In the genomic region with DNA sequence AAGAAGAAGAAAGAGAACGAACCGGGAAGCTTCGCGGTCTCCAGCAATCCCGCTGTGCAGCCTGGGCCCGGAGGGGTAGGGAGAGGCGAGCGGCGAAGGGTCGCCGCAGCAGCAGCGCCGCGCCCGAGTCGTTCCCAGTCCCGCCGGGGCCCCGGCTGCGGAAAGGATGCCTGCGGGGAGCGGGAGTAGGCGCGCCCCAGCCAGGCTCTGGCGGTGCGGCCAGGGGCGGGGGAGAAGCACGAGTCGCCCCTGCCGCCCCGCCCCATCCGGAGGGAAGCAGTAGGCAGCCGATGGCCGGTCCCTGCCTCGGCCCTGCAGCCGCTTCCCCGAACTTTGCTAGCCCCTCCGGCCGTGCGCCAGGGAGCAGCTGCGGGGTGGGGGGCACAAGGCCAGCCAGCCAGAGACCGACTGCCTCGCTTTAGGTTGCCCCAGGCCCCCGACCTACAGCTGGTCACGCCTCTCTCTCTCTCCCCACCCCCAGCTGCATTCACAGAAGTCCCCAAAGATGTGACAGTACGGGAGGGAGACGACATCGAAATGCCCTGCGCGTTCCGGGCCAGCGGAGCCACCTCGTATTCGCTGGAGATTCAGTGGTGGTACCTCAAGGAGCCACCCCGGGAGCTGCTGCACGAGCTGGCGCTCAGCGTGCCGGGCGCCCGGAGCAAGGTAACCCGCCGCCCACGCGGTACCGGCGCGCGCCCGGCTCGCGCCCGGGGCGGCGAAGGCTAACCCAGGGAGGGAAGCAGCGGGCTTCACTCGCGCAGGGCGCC, we compare ENCODE assay signal across 10 cellular contexts. TPM values are rescaled to one million over a fixed set of nuclear protein-coding genes. Genes with fewer than 3 reads are reported as not detected.
DNase-seq lines count a peak whose midpoint lies in the region; ATAC-seq, FAIRE-seq and TF ChIP-seq lines count a peak whose summit lies in the region.
"Had no signal": no experiment of that assay in that cellular context is flagged by ENCODE, and none has a peak within 500 bp of the region (broad histone marks: within the 10 kb centered on the region; RNA-seq: fewer than 3 reads in every experiment).

No MANE protein-coding gene starts in this region.

- H3K79me2 ChIP-seq in H9 (ENCODE audit: insufficient read depth, low read length) (no peaks in the 10 kb centered on the region), trophoblast cell (ENCODE audit: control insufficient read depth, insufficient read depth, low read length, poor library complexity) (no peaks in the 10 kb centered on the region)

- FAIRE-seq in D721Med (lab: Jason Lieb, UNC) = no peak
- FAIRE-seq: GM12892 had no signal

- no peak overlapping the region for H4K91ac ChIP-seq in H9 (ENCODE audit: insufficient read length, low read depth, low read length)
- H4K91ac ChIP-seq in trophoblast cell (ENCODE audit: low read depth, low read length) = no peak overlapping the region

- peak overlapping the region; percentile 55 to 84 for H3K4me3 Mint-ChIP-seq in H9

- H3K9me3 ChIP-seq in H9 (ENCODE audit: control insufficient read depth, low read depth, low read length) (no peaks in the 10 kb centered on the region), trophoblast cell (ENCODE audit: insufficient read depth, low read depth, low read length) (peaks cover 14% of the 10 kb centered on the region)
- H3K9me3 ChIP-seq: lower lobe of right lung had no signal

- no peak overlapping the region for H3K23ac ChIP-seq in H9 (ENCODE audit: insufficient read length, low read depth, low read length)
- H3K23ac ChIP-seq in trophoblast cell (ENCODE audit: low read length) = no peak overlapping the region

- H3K27ac ChIP-seq in H9 (ENCODE audit: insufficient read length, low read depth, low read length) = no peak overlapping the region
- H3K27ac ChIP-seq in cingulate gyrus (ENCODE audit: low read depth, low read length) = peak overlapping the region; percentile 10
- H3K27ac ChIP-seq in trophoblast cell (ENCODE audit: low read depth, low read length) = no peak overlapping the region
- no peak overlapping the region for H3K27ac ChIP-seq in RWPE1
- H3K27ac ChIP-seq: lower lobe of right lung had no signal

- H3K4me2 ChIP-seq in H9 (ENCODE audit: insufficient read depth, insufficient read length, low read length) (peak overlapping the region; percentile 77), trophoblast cell (ENCODE audit: low read length) (peak overlapping the region; percentile 20)

- H3K9me3 Mint-ChIP-seq in H9 = peaks cover 6 to 8% of the 10 kb centered on the region in 2 experiments

- peaks cover 90% of the 10 kb centered on the region for H3K27me3 Mint-ChIP-seq in H9 (ENCODE audit: low read depth)

- H3K23me2 ChIP-seq in H9 (ENCODE audit: insufficient read length, low read depth, low read length, poor library complexity, severe bottlenecking) = peaks cover 31% of the 10 kb centered on the region

- no peak overlapping the region for H2AFZ ChIP-seq in H9 (ENCODE audit: low read length)
- H2AFZ ChIP-seq in trophoblast cell (ENCODE audit: insufficient read depth, low read length, poor library complexity) = no peak overlapping the region

- peaks cover 21 to 30% of the 10 kb centered on the region in 2 experiments for H3K4me1 Mint-ChIP-seq in H9

- no peak overlapping the region for H4K12ac ChIP-seq in trophoblast cell (ENCODE audit: low read depth, low read length)

- H3K18ac ChIP-seq in H9 (ENCODE audit: insufficient read length, low read depth, low read length) (no peak overlapping the region), trophoblast cell (ENCODE audit: low read length) (no peak overlapping the region)

- H3K79me1 ChIP-seq in H9 (ENCODE audit: insufficient read depth, low read depth, low read length, poor library complexity, severe bottlenecking) = no peaks in the 10 kb centered on the region
- H3K79me1 ChIP-seq in trophoblast cell (ENCODE audit: low read length) = no peaks in the 10 kb centered on the region

- no peak overlapping the region for H2AK5ac ChIP-seq in H9 (ENCODE audit: insufficient read length, low read length)
- no peak overlapping the region for H2AK5ac ChIP-seq in trophoblast cell (ENCODE audit: low read length)

- peak; percentile 47 for DNase-seq in D721Med (ENCODE audit: insufficient read length, low spot score)
- DNase-seq in H9 = peak; percentile 44
- DNase-seq in trophoblast cell = no peak
- DNase-seq in GF-D8 (lab: John Stamatoyannopoulos, UW) = no peak
- DNase-seq in RWPE1 (ENCODE audit: low spot score) = no peak

- H3K27me3 ChIP-seq in H9 (ENCODE audit: insufficient read depth, low read length) (peaks cover 64% of the 10 kb centered on the region), trophoblast cell (ENCODE audit: insufficient read depth, low read length) (peaks cover 78% of the 10 kb centered on the region)

- TF ChIP-seq CTCF in D721Med (IDR thresholded peaks at IDR 0.05; ENCODE audit: insufficient read depth, missing control alignments) (no peak), H9 (conservative IDR thresholded peaks at IDR 0.05) (no peak; the same call in 2 of the 3 replicates), RWPE1 (conservative IDR thresholded peaks at IDR 0.05; ENCODE audit: low read depth) (no peak)

- H3K9ac ChIP-seq in H9 (ENCODE audit: extremely low read depth, insufficient read length, low read length) (no peak overlapping the region), trophoblast cell (ENCODE audit: low read length) (no peak overlapping the region)

- H3K27ac Mint-ChIP-seq in H9 = no peak overlapping the region

- H4K8ac ChIP-seq in H9 (replicated peaks; ENCODE audit: insufficient read length, low read depth, low read length) (no peak overlapping the region), trophoblast cell (ENCODE audit: low read depth, low read length) (no peak overlapping the region)

- H4K20me1 ChIP-seq in H9 (ENCODE audit: control insufficient read depth, insufficient read depth, insufficient read length) = no peaks in the 10 kb centered on the region

- H2BK12ac ChIP-seq in H9 (ENCODE audit: insufficient read length, low read depth, low read length) (no peak overlapping the region), trophoblast cell (ENCODE audit: low read length) (no peak overlapping the region)

- H2BK120ac ChIP-seq in H9 (ENCODE audit: low read depth, low read length, poor library complexity, severe bottlenecking) = no peak overlapping the region
- H2BK120ac ChIP-seq in trophoblast cell (ENCODE audit: insufficient read depth, low read length, poor library complexity) = no peak overlapping the region

- H2BK15ac ChIP-seq in H9 (ENCODE audit: low read depth, low read length) = no peak overlapping the region

- H2BK5ac ChIP-seq in H9 (ENCODE audit: insufficient read length, low read length) (no peak overlapping the region), trophoblast cell (ENCODE audit: low read depth, low read length, poor library complexity) (no peak overlapping the region)

- ATAC-seq in GM18517 (IDR thresholded peaks at IDR 0.05; ENCODE audit: unreplicated experiment) (no peak), HG02571 (IDR thresholded peaks at IDR 0.05; ENCODE audit: unreplicated experiment) (no peak)
- ATAC-seq: lower lobe of right lung had no signal

- no peak overlapping the region for H2BK20ac ChIP-seq in H9 (ENCODE audit: low read depth, low read length, poor library complexity, severe bottlenecking)

- no peak overlapping the region for H3K56ac ChIP-seq in H9 (ENCODE audit: insufficient read length, low read depth, low read length)

- H3K4me3 ChIP-seq in trophoblast cell (ENCODE audit: low read depth, low read length) = no peak overlapping the region
- H3K4me3 ChIP-seq: lower lobe of right lung had no signal

- CTCF ChIA-PET in RWPE1 (lab: Yijun Ruan, JAX) = interaction anchor here (0.6 kb wide), 2 partner anchors 83 to 252 kb away, joined by 3 to 6 read pairs; no protein-coding TSS in a partner anchor

- H3K36me3 ChIP-seq in trophoblast cell (ENCODE audit: control insufficient read depth in 1 of 2, insufficient read depth in 2 of 2, low read length in 2 of 2) = no peaks in the 10 kb centered on the region
- H3K36me3 ChIP-seq: lower lobe of right lung had no signal

- no CpG with 5 or more reads among the region's 79 CpGs for WGBS in H9 (ENCODE audit: extremely low coverage, insufficient read length, low lambda C conversion rate)
- WGBS in trophoblast cell (ENCODE audit: extremely low coverage, insufficient coverage, insufficient read length) = no CpG with 5 or more reads among the region's 79 CpGs

- H3K4ac ChIP-seq in H9 (ENCODE audit: low read depth, low read length) = no peak overlapping the region
- H3K4ac ChIP-seq in trophoblast cell (ENCODE audit: low read depth, low read length) = no peak overlapping the region

- POLR2A ChIA-PET in RWPE1 (lab: Yijun Ruan, JAX; ENCODE audit: low non-redundant PET) = no interaction called here

- H3K4me1 ChIP-seq in H9 (ENCODE audit: insufficient read depth, low read length) = no peaks in the 10 kb centered on the region
- peaks cover 2 to 5% of the 10 kb centered on the region in 2 experiments for H3K4me1 ChIP-seq in trophoblast cell (ENCODE audit: control insufficient read depth in 1 of 2, insufficient read depth in 2 of 2, low read length in 2 of 2)

- H3K14ac ChIP-seq in H9 (ENCODE audit: insufficient read depth, low read length) = no peak overlapping the region
- no peak overlapping the region for H3K14ac ChIP-seq in trophoblast cell (ENCODE audit: low read length)

- H4K5ac ChIP-seq in H9 (ENCODE audit: insufficient read length, low read depth, low read length) = no peak overlapping the region

- no peak overlapping the region for H3T11ph ChIP-seq in H9 (ENCODE audit: low read length)

- H3K36me3 Mint-ChIP-seq in H9 (ENCODE audit: insufficient read depth in 1 of 3, low read depth in 3 of 3) = peaks cover 0 to 4% (median 0%) of the 10 kb centered on the region in 3 experiments; a peak in 1 of 7 replicates

RNA-seq across cellular contexts. Expression of gene VSTM2B, which starts 1.1 kb away (rescaled TPM):
- total RNA-seq in H9 (2021) = 0.29 and 0.31 TPM in 2 replicates
- polyA plus RNA-seq in trophoblast cell (2013) = 0.57 and 0.62 TPM in 2 replicates
- total RNA-seq: lower lobe of right lung had no signal

Comparison
In these comparisons a context has a peak if more than half of its experiments do, and no peak if none do; other contexts are left out.
1. DNase-seq: peak in D721Med (single experiment) and H9 (single experiment); none in trophoblast cell (0 of 2), GF-D8 (single experiment) and RWPE1 (single experiment).